In the genomic region with DNA sequence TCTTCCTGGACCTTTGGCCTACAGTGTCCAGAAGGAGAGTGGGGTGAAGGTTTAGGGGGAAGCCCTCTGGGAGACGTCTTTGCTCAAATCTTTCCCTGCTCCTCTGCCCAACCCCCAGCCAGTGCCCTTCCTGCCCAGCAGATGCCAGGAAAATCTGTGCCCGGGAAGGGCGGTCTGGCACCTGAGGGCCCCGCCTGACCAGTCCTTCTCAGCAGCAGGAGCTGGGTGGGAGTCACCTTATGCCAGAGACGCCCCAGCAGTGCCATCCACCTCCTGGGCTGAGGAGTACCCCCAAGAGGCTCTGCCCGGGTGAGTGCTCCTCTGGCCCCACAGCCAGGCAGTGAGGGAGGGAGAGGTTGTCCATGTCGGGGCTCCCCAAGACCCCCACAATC, we compare ENCODE assay signal across 20 cellular contexts. TPM values are rescaled to one million over a fixed set of nuclear protein-coding genes. Genes with fewer than 3 reads are reported as not detected.
A peak's percentile ranks its signal among the peaks of the same experiment; 100 is the strongest.
DNase-seq lines count a peak whose midpoint lies in the region; ATAC-seq and TF ChIP-seq lines count a peak whose summit lies in the region.
"Had no signal": no experiment of that assay in that cellular context is flagged by ENCODE, and none has a peak within 500 bp of the region (broad histone marks: within the 10 kb centered on the region; RNA-seq: fewer than 3 reads in every experiment).

No MANE protein-coding gene starts in this region.

- peaks cover 30% of the 10 kb centered on the region for H3F3A ChIP-seq in neural progenitor cell (ENCODE audit: low read depth)

- H3K9me3 Mint-ChIP-seq in neural progenitor cell: peaks cover 2% of the 10 kb centered on the region
- H3K9me3 Mint-ChIP-seq: CD4-positive, CD25-positive, alpha-beta regulatory T cell; HFFc6 had no signal

- peak overlapping the region; percentile 27 for H3K4me3 Mint-ChIP-seq in neural progenitor cell
- H3K4me3 Mint-ChIP-seq: CD4-positive, CD25-positive, alpha-beta regulatory T cell; HFFc6 had no signal

- no peak overlapping the region for H3K4me3 ChIP-seq in right cardiac atrium (ENCODE audit: low read length)
- H3K4me3 ChIP-seq in heart right ventricle: no peak overlapping the region
- no peak overlapping the region for H3K4me3 ChIP-seq in neural progenitor cell
- H3K4me3 ChIP-seq in mesendoderm (ENCODE audit: low read length): no peak overlapping the region
- H3K4me3 ChIP-seq: K562 had no signal

- H3K9ac ChIP-seq in neural progenitor cell (no peak overlapping the region), mesendoderm (ENCODE audit: low read length) (no peak overlapping the region)

- peak; percentile 13 to 19 for ATAC-seq in right cardiac atrium
- ATAC-seq in heart right ventricle: no peak
- no peak for ATAC-seq in omental fat pad (ENCODE audit: low FRiP score)

- H4K20me1 ChIP-seq in neural progenitor cell (ENCODE audit: low read depth): peaks cover 62% of the 10 kb centered on the region

- no peak overlapping the region for H3K23ac ChIP-seq in mesendoderm (ENCODE audit: low read length)

- no peaks in the 10 kb centered on the region for H3K79me1 ChIP-seq in mesendoderm (ENCODE audit: low read length)

- H3K27ac Mint-ChIP-seq in neural progenitor cell: peak overlapping the region; percentile 99
- H3K27ac Mint-ChIP-seq: CD4-positive, CD25-positive, alpha-beta regulatory T cell; HFFc6 had no signal

- no peaks in the 10 kb centered on the region for H3K9me3 ChIP-seq in right cardiac atrium (ENCODE audit: control insufficient read depth, low read length)
- H3K9me3 ChIP-seq in heart right ventricle: no peaks in the 10 kb centered on the region
- H3K9me3 ChIP-seq in neural progenitor cell (ENCODE audit: low read depth): no peaks in the 10 kb centered on the region
- H3K9me3 ChIP-seq: BE2C had no signal

- no peak overlapping the region for H2BK15ac ChIP-seq in mesendoderm (replicated peaks; ENCODE audit: low read depth)

- no peak overlapping the region for H3K56ac ChIP-seq in mesendoderm (ENCODE audit: low read length)

- H2BK5ac ChIP-seq in mesendoderm (ENCODE audit: low read length): no peak overlapping the region

- no peak overlapping the region for H3K4ac ChIP-seq in mesendoderm (ENCODE audit: low read depth, low read length)

- H2AK5ac ChIP-seq in mesendoderm (ENCODE audit: low read length): no peak overlapping the region

- H3K4me1 ChIP-seq in right cardiac atrium (ENCODE audit: control insufficient read depth, insufficient read depth, low read length) (no peaks in the 10 kb centered on the region), heart right ventricle (peaks cover 0 to 24% (median 5%) of the 10 kb centered on the region in 9 donors), neural progenitor cell (peaks cover 13% of the 10 kb centered on the region), mesendoderm (ENCODE audit: control insufficient read depth, low read depth, low read length) (no peaks in the 10 kb centered on the region)
- H3K4me1 ChIP-seq: BE2C had no signal

- H3K4me2 ChIP-seq in neural progenitor cell (no peak overlapping the region), mesendoderm (ENCODE audit: low read length) (no peak overlapping the region)

- DNase-seq in right cardiac atrium (peak in 1 of 3 donors; percentile 25), heart right ventricle (no peak), globus pallidus (ENCODE audit: low spot score) (peak; percentile 31), neural progenitor cell (ENCODE audit: low spot score) (no peak), omental fat pad (ENCODE audit: low spot score) (no peak), kidney glomerular epithelial cell (lab: John Stamatoyannopoulos, UW) (no peak), NCI-H2029 (lab: John Stamatoyannopoulos, UW) (no peak), mesendoderm (no peak)
- DNase-seq: BE2C; CD4-positive, CD25-positive, alpha-beta regulatory T cell; DMS153; GDM1; HFFc6; NCI-H1092 treated with DMSO at 0.1 percent for 48 hours; NCI-H146; NCI-H748 treated with DMSO at 0.1 percent for 48 hours; NK-92 treated with Interleukin-12 subunit alpha and Interleukin-12 subunit beta, amount 100 ng/mL, for 24 hours; OCI-M1 had no signal

- WGBS in right cardiac atrium: 71% methylated on average over 7 of the region's 7 CpGs
- 71% methylated on average over 7 of the region's 7 CpGs for WGBS in heart right ventricle, 2 donors
- no CpG with 5 or more reads among the region's 7 CpGs for WGBS in mesendoderm (ENCODE audit: extremely low coverage, insufficient coverage, low lambda C conversion rate)

- H3K4me1 Mint-ChIP-seq in neural progenitor cell: peaks cover 58% of the 10 kb centered on the region
- H3K4me1 Mint-ChIP-seq: CD4-positive, CD25-positive, alpha-beta regulatory T cell had no signal

- no peak overlapping the region for H4K5ac ChIP-seq in mesendoderm (ENCODE audit: low read length)

- H3K27ac ChIP-seq in right cardiac atrium (ENCODE audit: low read length) (no peak overlapping the region), heart right ventricle (no peak overlapping the region), neural progenitor cell (no peak overlapping the region), mesendoderm (ENCODE audit: low read depth, low read length) (no peak overlapping the region)
- H3K27ac ChIP-seq: 22Rv1 had no signal

- H2BK120ac ChIP-seq in mesendoderm (ENCODE audit: low read depth, low read length): no peak overlapping the region

- TF ChIP-seq CTCF in heart right ventricle (IDR thresholded peaks at IDR 0.05) (no peak), neural progenitor cell (IDR thresholded peaks at IDR 0.05) (no peak), omental fat pad (IDR thresholded peaks at IDR 0.05) (no peak)

- no peak overlapping the region for H3K18ac ChIP-seq in mesendoderm (ENCODE audit: low read length)

- H3K79me2 ChIP-seq in neural progenitor cell (ENCODE audit: low read depth) (no peaks in the 10 kb centered on the region), mesendoderm (ENCODE audit: control insufficient read depth, insufficient read depth, low read length) (no peaks in the 10 kb centered on the region)

- H3K36me3 Mint-ChIP-seq in neural progenitor cell: no peaks in the 10 kb centered on the region
- H3K36me3 Mint-ChIP-seq: CD4-positive, CD25-positive, alpha-beta regulatory T cell had no signal

- H2AFZ ChIP-seq in neural progenitor cell (replicated peaks): no peak overlapping the region

- intact Hi-C loops in right cardiac atrium (cut with DNase I) (no loop called here), heart right ventricle (cut with DNase I) (loop anchor here in 1 of 10 donors (5.0 kb wide), 1 partner anchor 43 kb away; no protein-coding TSS in a partner anchor)

- H3K36me3 ChIP-seq in heart right ventricle: no peaks in the 10 kb centered on the region
- H3K36me3 ChIP-seq in neural progenitor cell: no peaks in the 10 kb centered on the region
- H3K36me3 ChIP-seq in mesendoderm (ENCODE audit: control insufficient read depth, insufficient read depth, low read length): no peaks in the 10 kb centered on the region
- H3K36me3 ChIP-seq: BE2C had no signal

- peaks cover 18% of the 10 kb centered on the region for H3K27me3 Mint-ChIP-seq in neural progenitor cell (ENCODE audit: insufficient read depth, low read depth)

- H3K27me3 ChIP-seq in right cardiac atrium (ENCODE audit: control insufficient read depth, insufficient read depth) (no peaks in the 10 kb centered on the region), heart right ventricle (peaks cover 0 to 37% (median 8%) of the 10 kb centered on the region in 7 donors), neural progenitor cell (peaks cover 100% of the 10 kb centered on the region), mesendoderm (ENCODE audit: insufficient read depth, low read length, poor library complexity) (peaks cover 10% of the 10 kb centered on the region)
- H3K27me3 ChIP-seq: BE2C had no signal

- no peak overlapping the region for H4K8ac ChIP-seq in mesendoderm (ENCODE audit: low read depth, low read length)

RNA-seq across cellular contexts. Expression of a gene that starts 14.9 kb away (rescaled TPM):
- total RNA-seq in right cardiac atrium (10 to 100 TPM; 12.8 to 23.2 (median 17.7) TPM), heart right ventricle (10 to 100 TPM in 5 of 10 donors, 1 to 10 TPM in 5; 3.5 to 30.4 (median 10.0) TPM), neural progenitor cell (ENCODE audit: low replicate concordance) (2.0 TPM in 1 of 2 replicates, not detected in the other), omental fat pad (10 to 100 TPM; 18.5 to 51.9 (median 24.1) TPM)
- polyA plus RNA-seq in right cardiac atrium (12.3 TPM), heart right ventricle (10 to 100 TPM; 10.6 to 11.3 TPM)
- polyA plus RNA-seq in mesendoderm (2013, experiment 1 of 2): 3.1 TPM
- 2.8 TPM for polyA plus RNA-seq in mesendoderm (2013, experiment 2 of 2)
- polyA plus RNA-seq: CD4-positive, CD25-positive, alpha-beta regulatory T cell had no signal

RNA-seq across cellular contexts. Expression of a gene that starts 34.6 kb away (rescaled TPM):
- total RNA-seq in right cardiac atrium (10 to 100 TPM; 46.5 to 57.4 (median 52.7) TPM), heart right ventricle (10 to 100 TPM; 39.2 to 64.3 (median 51.2) TPM), neural progenitor cell (ENCODE audit: low replicate concordance) (10.3 and 21.7 TPM in 2 replicates), omental fat pad (10 to 100 TPM; 19.8 to 26.0 (median 23.8) TPM)
- polyA plus RNA-seq in right cardiac atrium (44.2 TPM), heart right ventricle (10 to 100 TPM; 18.7 to 75.7 TPM)
- 52.0 TPM for polyA plus RNA-seq in mesendoderm (2013, experiment 1 of 2)
- 52.8 TPM for polyA plus RNA-seq in mesendoderm (2013, experiment 2 of 2)

RNA-seq across cellular contexts. Expression of a gene that starts 50.0 kb away (rescaled TPM):
- total RNA-seq in right cardiac atrium (10 to 100 TPM; 13.8 to 15.4 (median 14.4) TPM), heart right ventricle (10 to 100 TPM; 10.9 to 17.1 (median 14.8) TPM), neural progenitor cell (ENCODE audit: low replicate concordance) (40.6 and 49.4 TPM in 2 replicates), omental fat pad (10 to 100 TPM; 16.8 to 27.1 (median 20.8) TPM)
- polyA plus RNA-seq in right cardiac atrium (9.6 TPM), heart right ventricle (10 to 100 TPM; 13.2 to 19.7 TPM)
- polyA plus RNA-seq in mesendoderm (2013, experiment 1 of 2): 18.4 TPM
- 17.9 TPM for polyA plus RNA-seq in mesendoderm (2013, experiment 2 of 2)

Comparison
In these comparisons a context has a peak if more than half of its experiments do, and no peak if none do; other contexts are left out.
1. ATAC-seq: peak in right cardiac atrium (2 of 2); none in heart right ventricle (0 of 8) and omental fat pad (single experiment).